ENCODE assay signal across 1 cellular context in the genomic region with DNA sequence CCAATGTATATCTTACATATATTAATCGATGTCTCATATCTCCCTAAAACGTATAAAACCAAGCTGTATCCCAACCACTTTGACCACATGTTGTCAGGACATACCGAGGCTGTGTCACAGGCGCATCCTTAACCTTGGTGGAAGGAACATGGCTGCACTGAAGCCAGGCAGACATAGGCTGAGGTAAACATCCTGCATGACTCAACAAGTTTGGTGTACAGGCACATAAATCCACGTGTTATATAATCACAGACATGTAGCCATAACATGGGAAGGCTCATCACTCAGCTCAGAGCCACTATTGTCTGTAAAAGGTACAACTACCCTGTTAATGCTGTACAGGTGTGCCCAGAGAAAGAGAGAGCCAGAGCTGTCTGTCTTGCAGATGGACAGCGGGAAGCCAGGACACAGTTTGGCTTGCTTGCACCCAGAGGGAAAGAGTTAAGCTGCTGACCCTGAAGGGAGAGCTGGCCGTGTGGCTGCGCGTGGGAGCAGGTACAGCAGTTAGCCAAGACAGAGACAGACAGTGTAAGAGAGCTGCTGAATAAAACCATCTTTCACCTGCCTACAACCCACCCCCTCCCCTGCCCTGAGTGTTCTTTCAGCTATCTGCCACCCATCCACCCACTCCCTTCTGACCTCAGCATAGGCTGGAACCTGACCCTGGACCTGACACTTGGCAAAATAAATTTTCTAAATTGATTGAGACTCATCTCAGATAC.
A peak's percentile ranks its signal among the peaks of the same experiment; 100 is the strongest.
TF ChIP-seq lines count a peak whose summit lies in the region.

No MANE protein-coding gene starts in this region.

TF ChIP-seq in K562, 482 proteins besides CTCF, POLR2A, EP300 and RAD21 (continued from another document):
- TF ChIP-seq PBX2 (CRISPR knock-in tag; IDR thresholded peaks at IDR 0.05; ENCODE audit: low read depth), result no peak
- peak; percentile 75 for TF ChIP-seq PBX2 (tag; conservative IDR thresholded peaks at IDR 0.05; ENCODE audit: low read depth)
- no peak for TF ChIP-seq CBFB (CRISPR knock-in tag; IDR thresholded peaks at IDR 0.05)
- peak; percentile 77 for TF ChIP-seq MAFG (tag; conservative IDR thresholded peaks at IDR 0.05)
- TF ChIP-seq RNF2 (IDR thresholded peaks at IDR 0.05), result no peak
- peak; percentile 97 for TF ChIP-seq SMAD4 (CRISPR knock-in tag; conservative IDR thresholded peaks at IDR 0.05)
- no peak for TF ChIP-seq KDM5B (IDR thresholded peaks at IDR 0.05; ENCODE audit: insufficient replicate concordance, low read depth, low read length)
- no peak for TF ChIP-seq NR4A1 (CRISPR knock-in tag; IDR thresholded peaks at IDR 0.05)
- TF ChIP-seq NR4A1 (tag; IDR thresholded peaks at IDR 0.05), result peak; percentile 67; the same call in 1 of the 2 replicates
- TF ChIP-seq ZNF23 (CRISPR knock-in tag; IDR thresholded peaks at IDR 0.05), result no peak
- no peak for TF ChIP-seq KLF1 (tag; IDR thresholded peaks at IDR 0.05)
- TF ChIP-seq PTTG1 (tag; IDR thresholded peaks at IDR 0.05; ENCODE audit: low read depth), result no peak
- no peak for TF ChIP-seq ZNF511 (CRISPR knock-in tag; IDR thresholded peaks at IDR 0.05)
- 0 out of 2 replicates have a peak, but pooled peaks have one; percentile 19 for TF ChIP-seq SMARCA4 (IDR thresholded peaks at IDR 0.05)
- TF ChIP-seq ZNF133 (CRISPR knock-in tag; IDR thresholded peaks at IDR 0.05), result no peak
- TF ChIP-seq TEAD1 (CRISPR knock-in tag; IDR thresholded peaks at IDR 0.05), result 0 out of 4 replicates have a peak, but pooled peaks of 1 of the 2 experiments have one; percentile 33
- TF ChIP-seq SNAPC5 (CRISPR knock-in tag; IDR thresholded peaks at IDR 0.05), result no peak
- TF ChIP-seq RBM22 (IDR thresholded peaks at IDR 0.05; ENCODE audit: low read depth, low read length, poor library complexity, severe bottlenecking), result no peak
- TF ChIP-seq DPF2 (IDR thresholded peaks at IDR 0.05), result 0 out of 2 replicates have a peak, but pooled peaks have one; percentile 29
- TF ChIP-seq MAFF (IDR thresholded peaks at IDR 0.05; ENCODE audit: low read length), result peak; percentile 20; the same call in 1 of the 2 replicates
- TF ChIP-seq TAF7 (tag; IDR thresholded peaks at IDR 0.05), result 0 out of 2 replicates have a peak, but pooled peaks have one; percentile 13
- peak; percentile 30; the same call in 1 of the 2 replicates for TF ChIP-seq CXXC5 (CRISPR knock-in tag; IDR thresholded peaks at IDR 0.05)
- no peak for TF ChIP-seq DLX4 (CRISPR knock-in tag; IDR thresholded peaks at IDR 0.05)
- TF ChIP-seq ZFPM2 (CRISPR knock-in tag; IDR thresholded peaks at IDR 0.05), result no peak
- TF ChIP-seq FIP1L1 (IDR thresholded peaks at IDR 0.05; ENCODE audit: low read depth, low read length, poor library complexity, severe bottlenecking), result no peak
- no peak for TF ChIP-seq STAT5B (CRISPR knock-in tag; IDR thresholded peaks at IDR 0.05)
- TF ChIP-seq MCM5 (IDR thresholded peaks at IDR 0.05; ENCODE audit: low read depth), result no peak
- TF ChIP-seq, protein P1, sequence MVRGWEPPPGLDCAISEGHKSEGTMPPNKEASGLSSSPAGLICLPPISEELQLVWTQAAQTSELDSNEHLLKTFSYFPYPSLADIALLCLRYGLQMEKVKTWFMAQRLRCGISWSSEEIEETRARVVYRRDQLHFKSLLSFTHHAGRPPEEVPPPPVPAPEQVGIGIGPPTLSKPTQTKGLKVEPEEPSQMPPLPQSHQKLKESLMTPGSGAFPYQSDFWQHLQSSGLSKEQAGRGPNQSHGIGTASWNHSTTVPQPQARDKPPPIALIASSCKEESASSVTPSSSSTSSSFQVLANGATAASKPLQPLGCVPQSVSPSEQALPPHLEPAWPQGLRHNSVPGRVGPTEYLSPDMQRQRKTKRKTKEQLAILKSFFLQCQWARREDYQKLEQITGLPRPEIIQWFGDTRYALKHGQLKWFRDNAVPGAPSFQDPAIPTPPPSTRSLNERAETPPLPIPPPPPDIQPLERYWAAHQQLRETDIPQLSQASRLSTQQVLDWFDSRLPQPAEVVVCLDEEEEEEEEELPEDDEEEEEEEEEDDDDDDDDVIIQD (CRISPR knock-in tag; IDR thresholded peaks at IDR 0.05), result no peak
- no peak for TF ChIP-seq NCOA2 (IDR thresholded peaks at IDR 0.05; ENCODE audit: partially characterized antibody in 2 of 2)
- no peak for TF ChIP-seq OTX1 (CRISPR knock-in tag; IDR thresholded peaks at IDR 0.05)
- TF ChIP-seq RFX5 (IDR thresholded peaks at IDR 0.05; ENCODE audit: low read depth, low read length), result no peak
- TF ChIP-seq TCFL5 (CRISPR knock-in tag; conservative IDR thresholded peaks at IDR 0.05), result no peak
- TF ChIP-seq FOXM1 (IDR thresholded peaks at IDR 0.05; ENCODE audit: low read depth), result no peak
- TF ChIP-seq FOXM1 (CRISPR knock-in tag; IDR thresholded peaks at IDR 0.05; ENCODE audit: low read depth), result no peak
- no peak for TF ChIP-seq HDAC1 (IDR thresholded peaks at IDR 0.05)
- TF ChIP-seq, protein P2, sequence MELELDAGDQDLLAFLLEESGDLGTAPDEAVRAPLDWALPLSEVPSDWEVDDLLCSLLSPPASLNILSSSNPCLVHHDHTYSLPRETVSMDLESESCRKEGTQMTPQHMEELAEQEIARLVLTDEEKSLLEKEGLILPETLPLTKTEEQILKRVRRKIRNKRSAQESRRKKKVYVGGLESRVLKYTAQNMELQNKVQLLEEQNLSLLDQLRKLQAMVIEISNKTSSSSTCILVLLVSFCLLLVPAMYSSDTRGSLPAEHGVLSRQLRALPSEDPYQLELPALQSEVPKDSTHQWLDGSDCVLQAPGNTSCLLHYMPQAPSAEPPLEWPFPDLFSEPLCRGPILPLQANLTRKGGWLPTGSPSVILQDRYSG (tag; conservative IDR thresholded peaks at IDR 0.05; ENCODE audit: low read depth), result peak; percentile 85
- TF ChIP-seq, protein P3, sequence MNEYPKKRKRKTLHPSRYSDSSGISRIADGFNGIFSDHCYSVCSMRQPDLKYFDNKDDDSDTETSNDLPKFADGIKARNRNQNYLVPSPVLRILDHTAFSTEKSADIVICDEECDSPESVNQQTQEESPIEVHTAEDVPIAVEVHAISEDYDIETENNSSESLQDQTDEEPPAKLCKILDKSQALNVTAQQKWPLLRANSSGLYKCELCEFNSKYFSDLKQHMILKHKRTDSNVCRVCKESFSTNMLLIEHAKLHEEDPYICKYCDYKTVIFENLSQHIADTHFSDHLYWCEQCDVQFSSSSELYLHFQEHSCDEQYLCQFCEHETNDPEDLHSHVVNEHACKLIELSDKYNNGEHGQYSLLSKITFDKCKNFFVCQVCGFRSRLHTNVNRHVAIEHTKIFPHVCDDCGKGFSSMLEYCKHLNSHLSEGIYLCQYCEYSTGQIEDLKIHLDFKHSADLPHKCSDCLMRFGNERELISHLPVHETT (CRISPR knock-in tag; conservative IDR thresholded peaks at IDR 0.05 in 1 of 2, IDR thresholded peaks at IDR 0.05 in 1 of 2), result peak in 1 of 2 experiments; percentile 67; a peak in 1 of 4 replicates
- TF ChIP-seq MTF1 (CRISPR knock-in tag; IDR thresholded peaks at IDR 0.05; ENCODE audit: borderline replicate concordance), result no peak
- TF ChIP-seq THAP7 (CRISPR knock-in tag; IDR thresholded peaks at IDR 0.05), result no peak
- no peak for TF ChIP-seq MTA3 (IDR thresholded peaks at IDR 0.05; ENCODE audit: borderline replicate concordance)
- no peak for TF ChIP-seq ZNF354B (CRISPR knock-in tag; IDR thresholded peaks at IDR 0.05)
- no peak for TF ChIP-seq ZBTB49 (CRISPR knock-in tag; IDR thresholded peaks at IDR 0.05; ENCODE audit: borderline replicate concordance)
- no peak for TF ChIP-seq DDX20 (tag; IDR thresholded peaks at IDR 0.05; ENCODE audit: low read depth)
- TF ChIP-seq AFF1 (IDR thresholded peaks at IDR 0.05; ENCODE audit: low read depth in 1 of 2, partially characterized antibody in 2 of 2), result no peak
- peak; percentile 73 for TF ChIP-seq IRF9 (tag; IDR thresholded peaks at IDR 0.05)
- peak; percentile 77; the same call in 1 of the 2 replicates for TF ChIP-seq DMBX1 (CRISPR knock-in tag; IDR thresholded peaks at IDR 0.05; ENCODE audit: borderline replicate concordance)
